Comparison of ENCODE assay signal across 1 cellular context in genomic region chr19:2557093-2557440, GRCh38.
TF ChIP-seq lines count a peak whose summit lies in the region.

No MANE protein-coding gene starts in this region.

TF ChIP-seq in GM12878, 131 proteins besides CTCF, POLR2A, EP300 and RAD21 (continued from another document):
- TF ChIP-seq PBX3 (IDR thresholded peaks at IDR 0.05; ENCODE audit: insufficient replicate concordance, low read depth, low read length) (peak; percentile 77), NFIC (IDR thresholded peaks at IDR 0.05; ENCODE audit: low read depth, low read length) (0 out of 2 replicates have a peak, but pooled peaks have one; percentile 29), HDGF (IDR thresholded peaks at IDR 0.05) (no peak), STAT1 (conservative IDR thresholded peaks at IDR 0.05) (no peak), TCF3 (IDR thresholded peaks at IDR 0.05; ENCODE audit: borderline replicate concordance, insufficient read depth, low read depth, low read length) (peak; percentile 79; the same call in 1 of the 2 replicates), SMAD1 (IDR thresholded peaks at IDR 0.05; ENCODE audit: low read depth, partially characterized antibody) (no peak), NFXL1 (IDR thresholded peaks at IDR 0.05; ENCODE audit: borderline replicate concordance) (no peak)
- TF ChIP-seq, protein P1, sequence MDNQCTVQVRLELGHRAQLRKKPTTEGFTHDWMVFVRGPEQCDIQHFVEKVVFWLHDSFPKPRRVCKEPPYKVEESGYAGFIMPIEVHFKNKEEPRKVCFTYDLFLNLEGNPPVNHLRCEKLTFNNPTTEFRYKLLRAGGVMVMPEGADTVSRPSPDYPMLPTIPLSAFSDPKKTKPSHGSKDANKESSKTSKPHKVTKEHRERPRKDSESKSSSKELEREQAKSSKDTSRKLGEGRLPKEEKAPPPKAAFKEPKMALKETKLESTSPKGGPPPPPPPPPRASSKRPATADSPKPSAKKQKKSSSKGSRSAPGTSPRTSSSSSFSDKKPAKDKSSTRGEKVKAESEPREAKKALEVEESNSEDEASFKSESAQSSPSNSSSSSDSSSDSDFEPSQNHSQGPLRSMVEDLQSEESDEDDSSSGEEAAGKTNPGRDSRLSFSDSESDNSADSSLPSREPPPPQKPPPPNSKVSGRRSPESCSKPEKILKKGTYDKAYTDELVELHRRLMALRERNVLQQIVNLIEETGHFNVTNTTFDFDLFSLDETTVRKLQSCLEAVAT (IDR thresholded peaks at IDR 0.05) = no peak
